In the genomic region with DNA sequence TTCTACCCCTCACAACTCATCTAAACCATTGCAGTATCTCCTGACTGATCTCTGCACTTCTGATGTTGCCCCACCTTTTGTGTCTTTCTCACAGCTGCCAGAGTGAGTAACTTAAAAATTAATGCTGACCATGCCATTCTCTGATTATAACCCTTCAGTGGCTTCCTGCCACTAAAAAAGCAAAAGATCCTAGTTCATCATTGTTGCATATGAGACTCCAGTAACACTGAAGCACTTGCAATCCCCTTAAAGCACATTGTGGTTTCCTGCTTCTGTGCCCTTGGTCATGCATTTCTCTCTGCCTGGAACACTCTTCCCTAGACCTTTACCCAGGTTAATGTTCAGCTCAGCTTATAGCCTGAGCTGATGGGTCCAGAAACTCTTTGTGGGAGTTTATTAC, we compare ENCODE assay signal across 13 cellular contexts.
DNase-seq lines count a peak whose midpoint lies in the region; ATAC-seq and TF ChIP-seq lines count a peak whose summit lies in the region.
"Had no signal": no experiment of that assay in that cellular context is flagged by ENCODE, and none has a peak within 500 bp of the region (broad histone marks: within the 10 kb centered on the region; RNA-seq: fewer than 3 reads in every experiment).

No MANE protein-coding gene starts in this region.

- DNase-seq in DMS79 treated with DMSO at 0.1 percent for 48 hours (lab: John Stamatoyannopoulos, UW) (peak; percentile 94), choroid plexus epithelial cell (ENCODE audit: low read depth) (peak; percentile 29), Ammon's horn (ENCODE audit: low spot score) (no peak), NCI-H2029 (lab: John Stamatoyannopoulos, UW) (no peak)
- DNase-seq: left ventricle myocardium superior, NCI-H1694 treated with DMSO at 0.1 percent for 48 hours, occipital lobe, stomach had no signal

- TF ChIP-seq CTCF in choroid plexus epithelial cell (conservative IDR thresholded peaks at IDR 0.05; ENCODE audit: low read depth, low read length) = no peak

- peak; percentile 73 for ATAC-seq in GM21423 (IDR thresholded peaks at IDR 0.05; ENCODE audit: unreplicated experiment)
- ATAC-seq in HG03460 (IDR thresholded peaks at IDR 0.05; ENCODE audit: unreplicated experiment) = peak; percentile 78
- ATAC-seq in GM21723 (IDR thresholded peaks at IDR 0.05; ENCODE audit: unreplicated experiment) = no peak
- ATAC-seq in HG03039 (IDR thresholded peaks at IDR 0.05; ENCODE audit: unreplicated experiment) = no peak
- ATAC-seq: activated naive CD4-positive, alpha-beta T cell treated with anti-CD3 and anti-CD28 coated beads, Interleukin-2, amount 50 U/mL, for 72 hours; left ventricle myocardium superior had no signal

- no peak overlapping the region for H3K4me3 ChIP-seq in choroid plexus epithelial cell (ENCODE audit: low read depth, low read length)
- H3K4me3 ChIP-seq: stomach had no signal

Comparison
In these comparisons a context has a peak if more than half of its experiments do, and no peak if none do; other contexts are left out.
1. DNase-seq: peak in DMS79 treated with DMSO at 0.1 percent for 48 hours (single experiment) and choroid plexus epithelial cell (single experiment); none in Ammon's horn (single experiment) and NCI-H2029 (single experiment).
2. ATAC-seq: peak in GM21423 (single experiment) and HG03460 (single experiment); none in GM21723 (single experiment) and HG03039 (single experiment).